In genomic region chr12:108477055-108477880, GRCh38 we compare ENCODE assay signal across 14 cellular contexts.
"Had no signal": no experiment of that assay in that cellular context is flagged by ENCODE, and none has a peak within 500 bp of the region (broad histone marks: within the 10 kb centered on the region; RNA-seq: fewer than 3 reads in every experiment).

No MANE protein-coding gene starts in this region.

- H3K36me3 ChIP-seq: gastroesophageal sphincter, heart right ventricle, tibial nerve, uterus had no signal

- FAIRE-seq: astrocyte, endometrium had no signal

- H3K27ac ChIP-seq: dorsolateral prefrontal cortex, gastroesophageal sphincter, heart right ventricle, tibial nerve, uterus had no signal

- H3K27me3 ChIP-seq: uterus had no signal

- DNase-seq: activated B cell treated with CpG ODN at 0.5 μM for 24 hours; activated CD4-positive, alpha-beta T cell treated with anti-CD3 and anti-CD28 coated beads, Interleukin-2, amount 10 ng/mL, durations not matched to agents 24 days and 14 days; activated naive CD4-positive, alpha-beta T cell treated with anti-CD3 and anti-CD28 coated beads, Interleukin-2, amount 10 ng/mL, durations not matched to agents 7 days and 5 days; activated T-cell treated with anti-CD3 and anti-CD28 coated beads, Interleukin-2, amount 50 U/mL, for 1 hour; heart right ventricle; posterior cingulate gyrus; retina; stimulated activated CD4-positive, alpha-beta T cell treated with anti-CD3 and anti-CD28 coated beads, Interleukin-2, amount 100 ng/mL, for 48 hours; uterus had no signal

- H3K9me3 ChIP-seq: gastroesophageal sphincter, heart right ventricle, tibial nerve, uterus had no signal

- H3K4me3 ChIP-seq: dorsolateral prefrontal cortex, gastroesophageal sphincter, heart right ventricle, tibial nerve, uterus had no signal

- H3K4me1 ChIP-seq: gastroesophageal sphincter, heart right ventricle, tibial nerve, uterus had no signal
